ENCODE assay signal across 25 cellular contexts in genomic region chr5:174243904-174244303, GRCh38.
A peak's percentile ranks its signal among the peaks of the same experiment; 100 is the strongest.
DNase-seq lines count a peak whose midpoint lies in the region; ATAC-seq, FAIRE-seq and TF ChIP-seq lines count a peak whose summit lies in the region.
"Had no signal": no experiment of that assay in that cellular context is flagged by ENCODE, and none has a peak within 500 bp of the region (broad histone marks: within the 10 kb centered on the region; RNA-seq: fewer than 3 reads in every experiment).

No MANE protein-coding gene starts in this region.

- no peak for TF ChIP-seq RAD21 in HepG2 (CRISPR knock-in tag; IDR thresholded peaks at IDR 0.05)

- no peak for TF ChIP-seq EP300 in HepG2 (IDR thresholded peaks at IDR 0.05; ENCODE audit: low read depth in 2 of 2, low read length in 2 of 2)
- no peak for TF ChIP-seq EP300 in HepG2 (CRISPR knock-in tag; IDR thresholded peaks at IDR 0.05; ENCODE audit: borderline replicate concordance)

- H3K27me3 ChIP-seq in HepG2 (ENCODE audit: control insufficient read depth in 1 of 2, insufficient read depth in 2 of 2, low read length in 2 of 2) (peaks cover 2 to 4% of the 10 kb centered on the region in 2 experiments; a peak in 3 of 5 replicates), right lobe of liver (no peaks in the 10 kb centered on the region), left ventricle myocardium inferior (ENCODE audit: low read depth) (peaks cover 3% of the 10 kb centered on the region)
- H3K27me3 ChIP-seq: BE2C, BLaER1 had no signal

- intact Hi-C loops in HepG2 (cut with micrococcal nuclease; ENCODE audit: unreplicated experiment): no loop called here
- intact Hi-C loops in right lobe of liver (cut with DNase I): no loop called here
- intact Hi-C loops in left ventricle myocardium inferior (cut with micrococcal nuclease): no loop called here

- H3K4me1 ChIP-seq in HepG2 (ENCODE audit: insufficient read depth, low read length) (no peaks in the 10 kb centered on the region), right lobe of liver (no peaks in the 10 kb centered on the region), left ventricle myocardium inferior (no peaks in the 10 kb centered on the region)
- H3K4me1 ChIP-seq: BLaER1 had no signal

- H2AFZ ChIP-seq in HepG2 (ENCODE audit: low read length): no peak overlapping the region

- H3K79me2 ChIP-seq in HepG2 (ENCODE audit: insufficient read depth, low read length): no peaks in the 10 kb centered on the region

- no peak overlapping the region for H3K27ac ChIP-seq in HepG2 (ENCODE audit: extremely low read length, insufficient read depth, low read length)
- H3K27ac ChIP-seq in right lobe of liver: no peak overlapping the region
- no peak overlapping the region for H3K27ac ChIP-seq in left ventricle myocardium inferior (replicated peaks)
- H3K27ac ChIP-seq: BLaER1 had no signal

- DNase-seq in HepG2 (ENCODE audit: low spot score) (no peak), right lobe of liver (no peak), NCI-H82 (lab: John Stamatoyannopoulos, UW) (peak; percentile 50), left ventricle myocardium inferior (no peak)
- DNase-seq: 8988T; ACHN; BE2C; C1 segment of cervical spinal cord; CD4-positive, alpha-beta memory T cell; CD4-positive, CD25-positive, alpha-beta regulatory T cell; CD8-positive, alpha-beta memory T cell; COR-L47; DMS 273 treated with DMSO at 0.1 percent for 48 hours; DMS153; DMS53; DMS79; DND-41; EL; GDM1 had no signal

- no peak for TF ChIP-seq POLR2A in HepG2 (IDR thresholded peaks at IDR 0.05; ENCODE audit: insufficient read depth in 1 of 2, low read depth in 2 of 2, low read length in 2 of 2)
- no peak for TF ChIP-seq POLR2A in right lobe of liver (IDR thresholded peaks at IDR 0.05)

- H3K9me3 ChIP-seq in HepG2 (ENCODE audit: low read length) (no peaks in the 10 kb centered on the region; the same call in 1 of the 2 replicates), right lobe of liver (no peaks in the 10 kb centered on the region), left ventricle myocardium inferior (replicated peaks) (peaks cover 15% of the 10 kb centered on the region)

- BruUV-seq in HepG2 (replicated peaks; lab: Mats Ljungman, UMichigan): no TSS peak

- no peaks in the 10 kb centered on the region for H3K36me3 ChIP-seq in HepG2 (replicated peaks in 1 of 2; ENCODE audit: control insufficient read depth in 1 of 2, insufficient read depth in 2 of 2, low read length in 2 of 2)
- H3K36me3 ChIP-seq in right lobe of liver: no peaks in the 10 kb centered on the region
- H3K36me3 ChIP-seq in left ventricle myocardium inferior: no peaks in the 10 kb centered on the region
- H3K36me3 ChIP-seq: BE2C, BLaER1 had no signal

- POLR2A ChIA-PET in HepG2 (lab: Yijun Ruan, JAX): no interaction called here

- TF ChIP-seq CTCF in HepG2 (CRISPR knock-in tag; IDR thresholded peaks at IDR 0.05) (no peak), right lobe of liver (IDR thresholded peaks at IDR 0.05) (no peak), left ventricle myocardium inferior (IDR thresholded peaks at IDR 0.05; ENCODE audit: borderline replicate concordance) (no peak)

- no peak for FAIRE-seq in HepG2 (lab: Jason Lieb, UNC)
- FAIRE-seq: A204.1, GM12878, GM12892, GM18507 had no signal

- H4K20me1 ChIP-seq in HepG2 (ENCODE audit: insufficient read depth, low read length): no peaks in the 10 kb centered on the region
- H4K20me1 ChIP-seq: BLaER1 had no signal

- in situ Hi-C loops in HepG2 (cut with HindIII; ENCODE audit: extremely low pct_ligation_motif_present, low pct_unique_long_range_greater_than_20kb): no loop called here

- H3K4me3 ChIP-seq in HepG2 (replicated peaks in 1 of 3; ENCODE audit: insufficient read depth in 1 of 3, low read depth in 2 of 3, low read length in 3 of 3) (no peak overlapping the region), right lobe of liver (no peak overlapping the region), left ventricle myocardium inferior (no peak overlapping the region)
- H3K4me3 ChIP-seq: BLaER1, GM12878 had no signal

- no peak overlapping the region for H3K4me2 ChIP-seq in HepG2 (ENCODE audit: low read depth, low read length)
- H3K4me2 ChIP-seq: BLaER1 had no signal

- 4% methylated on average over 2 of the region's 2 CpGs for WGBS in HepG2 (ENCODE audit: low lambda C conversion rate)
- WGBS in right lobe of liver (ENCODE audit: insufficient coverage, low coverage, low lambda C conversion rate, missing lambda C conversion rate): 35% methylated on average over 2 of the region's 2 CpGs

- CTCF ChIA-PET in HepG2 (lab: Yijun Ruan, JAX; ENCODE audit: low intra/inter-chr PET ratio, low total read pairs): no interaction called here

- H3K9ac ChIP-seq in HepG2 (ENCODE audit: insufficient read depth, low read depth, low read length): no peak overlapping the region
- H3K9ac ChIP-seq: BLaER1 had no signal

- no peak for ATAC-seq in HepG2
- no peak for ATAC-seq in right lobe of liver
- ATAC-seq in GM21723 (IDR thresholded peaks at IDR 0.05; ENCODE audit: unreplicated experiment): no peak
- ATAC-seq: GM12878 had no signal

TF ChIP-seq in HepG2, 621 proteins besides CTCF, POLR2A, EP300 and RAD21:
- TF ChIP-seq ONECUT2 (CRISPR knock-in tag; IDR thresholded peaks at IDR 0.05) (no peak), ZNF564 (CRISPR knock-in tag; IDR thresholded peaks at IDR 0.05) (peak; percentile 58; the same call in 1 of the 2 replicates)
